In the genomic region with DNA sequence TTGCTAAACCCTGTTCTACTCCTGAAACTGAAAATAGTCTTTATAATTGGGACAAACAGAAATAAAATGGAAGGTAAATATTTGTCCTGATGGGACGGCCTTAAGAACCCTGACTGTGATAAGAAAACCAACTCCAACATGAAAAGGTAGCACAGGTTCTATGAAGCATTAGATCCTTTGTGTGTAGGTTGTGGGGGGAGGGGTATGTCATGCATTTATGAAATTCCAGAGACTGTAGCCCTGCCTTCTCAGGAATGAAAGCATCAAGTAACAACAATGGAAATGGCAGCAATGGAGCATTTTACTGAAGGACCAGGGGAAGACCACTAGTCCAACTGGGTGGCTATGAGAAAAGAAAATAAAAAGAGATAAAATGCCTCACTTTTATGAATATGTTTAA, we compare ENCODE assay signal across 21 cellular contexts. TPM values are rescaled to one million over a fixed set of nuclear protein-coding genes. Genes with fewer than 3 reads are reported as not detected.
"Had no signal": no experiment of that assay in that cellular context is flagged by ENCODE, and none has a peak within 500 bp of the region (broad histone marks: within the 10 kb centered on the region; RNA-seq: fewer than 3 reads in every experiment).

No MANE protein-coding gene starts in this region.

- H3K9me3 ChIP-seq: adrenal gland, ascending aorta, stomach, suprapubic skin, transverse colon, uterus had no signal

- H3K4me1 ChIP-seq: adrenal gland, ascending aorta, parathyroid adenoma, stomach, suprapubic skin, transverse colon, uterus had no signal

- DNase-seq: activated CD8-positive, alpha-beta memory T cell treated with anti-CD3 and anti-CD28 coated beads for 24 hours; activated CD8-positive, alpha-beta memory T cell treated with anti-CD3 and anti-CD28 coated beads, Interleukin-2, amount 50 U/mL, for 4 hours; activated T-cell treated with anti-CD3 and anti-CD28 coated beads, Interleukin-2, amount 50 U/mL, for 24 hours; adrenal gland; effector memory CD4-positive, alpha-beta T cell; foreskin melanocyte; left ventricle myocardium superior; nucleus accumbens; stimulated activated CD4-positive, alpha-beta T cell treated with anti-CD3 and anti-CD28 coated beads, Interleukin-15, amount 100 ng/mL, for 24 hours; stomach; transverse colon; uterus had no signal

- H3K27ac ChIP-seq: adrenal gland, ascending aorta, parathyroid adenoma, stomach, suprapubic skin, transverse colon, uterus had no signal

- H3K36me3 Mint-ChIP-seq: activated naive CD4-positive, alpha-beta T cell treated with anti-CD3 and anti-CD28 coated beads, Interleukin-2, amount 50 U/mL, for 72 hours; natural killer cell treated with Interleukin-12 subunit alpha and Interleukin-12 subunit beta and Interleukin-15 and Interleukin-18, amount 100 ng/mL, for 72 hours; stimulated activated memory B cell treated with anti-CD40 and anti-IgM and Interleukin-4, amounts not matched to agents 10 μg/mL and 1 μg/mL and 100 μg/mL, for 72 hours had no signal

- H3K27ac Mint-ChIP-seq: activated naive CD4-positive, alpha-beta T cell treated with anti-CD3 and anti-CD28 coated beads, Interleukin-2, amount 50 U/mL, for 72 hours; activated T-cell treated with anti-CD3 and anti-CD28 coated beads, Interleukin-2, amount 50 U/mL, for 24 hours; activated T-helper 17 cell treated with anti-CD3 and anti-CD28 coated beads, Interleukin-2, amount 50 U/mL, for 72 hours; natural killer cell treated with Interleukin-12 subunit alpha and Interleukin-12 subunit beta and Interleukin-15 and Interleukin-18, amount 100 ng/mL, for 72 hours; stimulated activated memory B cell treated with anti-CD40 and anti-IgM and Interleukin-4, amounts not matched to agents 10 μg/mL and 1 μg/mL and 100 μg/mL, for 72 hours had no signal

- H3K4me3 ChIP-seq: adrenal gland, ascending aorta, smooth muscle cell, stomach, suprapubic skin, transverse colon, uterus had no signal

- H3K27me3 Mint-ChIP-seq: activated T-helper 17 cell treated with anti-CD3 and anti-CD28 coated beads, Interleukin-2, amount 50 U/mL, for 72 hours; central memory CD8-positive, alpha-beta T cell; stimulated activated memory B cell treated with anti-CD40 and anti-IgM and Interleukin-4, amounts not matched to agents 10 μg/mL and 1 μg/mL and 100 μg/mL, for 72 hours had no signal

- H3K27me3 ChIP-seq: adrenal gland, ascending aorta, stomach, suprapubic skin, transverse colon, uterus had no signal

- H3K36me3 ChIP-seq: adrenal gland, ascending aorta, stomach, suprapubic skin, transverse colon, uterus had no signal

- H3K9me3 Mint-ChIP-seq: activated naive CD4-positive, alpha-beta T cell treated with anti-CD3 and anti-CD28 coated beads, Interleukin-2, amount 50 U/mL, for 72 hours; activated T-cell treated with anti-CD3 and anti-CD28 coated beads, Interleukin-2, amount 50 U/mL, for 24 hours; activated T-helper 17 cell treated with anti-CD3 and anti-CD28 coated beads, Interleukin-2, amount 50 U/mL, for 72 hours; central memory CD8-positive, alpha-beta T cell; natural killer cell treated with Interleukin-12 subunit alpha and Interleukin-12 subunit beta and Interleukin-15 and Interleukin-18, amount 100 ng/mL, for 72 hours; stimulated activated memory B cell treated with anti-CD40 and anti-IgM and Interleukin-4, amounts not matched to agents 10 μg/mL and 1 μg/mL and 100 μg/mL, for 72 hours had no signal

- H3K4me3 Mint-ChIP-seq: activated T-cell treated with anti-CD3 and anti-CD28 coated beads, Interleukin-2, amount 50 U/mL, for 24 hours; activated T-helper 17 cell treated with anti-CD3 and anti-CD28 coated beads, Interleukin-2, amount 50 U/mL, for 72 hours; central memory CD8-positive, alpha-beta T cell; natural killer cell treated with Interleukin-12 subunit alpha and Interleukin-12 subunit beta and Interleukin-15 and Interleukin-18, amount 100 ng/mL, for 72 hours; stimulated activated memory B cell treated with anti-CD40 and anti-IgM and Interleukin-4, amounts not matched to agents 10 μg/mL and 1 μg/mL and 100 μg/mL, for 72 hours had no signal

- H3K4me1 Mint-ChIP-seq: activated T-helper 17 cell treated with anti-CD3 and anti-CD28 coated beads, Interleukin-2, amount 50 U/mL, for 72 hours; central memory CD8-positive, alpha-beta T cell; stimulated activated memory B cell treated with anti-CD40 and anti-IgM and Interleukin-4, amounts not matched to agents 10 μg/mL and 1 μg/mL and 100 μg/mL, for 72 hours had no signal

RNA-seq across cellular contexts. Expression of gene CXXC4, which starts 23.9 kb away (rescaled TPM):
- total RNA-seq: activated naive CD4-positive, alpha-beta T cell treated with anti-CD3 and anti-CD28 coated beads, Interleukin-2, amount 50 U/mL, for 72 hours; activated T-helper 17 cell treated with anti-CD3 and anti-CD28 coated beads, Interleukin-2, amount 50 U/mL, for 72 hours; ascending aorta; natural killer cell treated with Interleukin-12 subunit alpha and Interleukin-12 subunit beta and Interleukin-15 and Interleukin-18, amount 100 ng/mL, for 72 hours had no signal
